ENCODE assay signal across 8 cellular contexts in the genomic region with DNA sequence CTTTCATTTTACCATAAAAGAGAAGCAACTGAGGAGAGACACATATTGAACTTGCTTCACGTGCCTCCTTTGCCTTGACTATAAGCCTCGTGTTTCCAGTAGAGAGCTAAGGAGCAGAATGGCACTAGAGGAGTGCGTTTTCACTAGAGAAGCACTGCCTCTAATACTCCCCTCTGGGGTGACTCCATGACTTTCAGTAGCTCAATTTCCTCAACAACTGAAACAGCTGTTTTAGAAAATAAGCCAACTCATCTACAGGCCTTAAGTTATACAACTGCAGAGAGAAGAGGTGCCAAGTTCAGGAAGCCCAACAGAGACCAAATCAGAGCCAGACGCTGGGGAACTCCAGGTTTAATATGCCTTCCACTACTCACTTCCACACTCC. TPM values are rescaled to one million over a fixed set of nuclear protein-coding genes. Genes with fewer than 3 reads are reported as not detected.
A peak's percentile ranks its signal among the peaks of the same experiment; 100 is the strongest.
DNase-seq lines count a peak whose midpoint lies in the region; ATAC-seq and TF ChIP-seq lines count a peak whose summit lies in the region.

No MANE protein-coding gene starts in this region.

- H3K4me1 ChIP-seq in left ventricle myocardium inferior (peaks cover 75% of the 10 kb centered on the region), right cardiac atrium (ENCODE audit: control insufficient read depth, insufficient read depth, low read length) (peaks cover 8% of the 10 kb centered on the region), skeletal muscle tissue (ENCODE audit: control insufficient read depth in 3 of 3, insufficient read depth in 3 of 3, low read length in 3 of 3) (peaks cover 21 to 43% (median 37%) of the 10 kb centered on the region in 3 donors)

- TF ChIP-seq CTCF in left ventricle myocardium inferior (IDR thresholded peaks at IDR 0.05; ENCODE audit: borderline replicate concordance) = no peak
- no peak for TF ChIP-seq CTCF in activated B cell treated with CpG ODN at 0.5 μM for 24 hours (IDR thresholded peaks at IDR 0.05)

- intact Hi-C loops in left ventricle myocardium inferior (cut with micrococcal nuclease) (no loop called here), cardiac septum (cut with DNase I) (loop anchor here (10.0 kb wide), 1 partner anchor 357 kb away; the partner anchor contains the start of gene PDCD6IP), activated B cell treated with CpG ODN at 0.5 μM for 24 hours (cut with micrococcal nuclease) (loop anchor here (5.0 to 10.0 kb wide), 2 partner anchors 54 to 863 kb away; partner anchors contain the start of gene DYNC1LI1), right cardiac atrium (cut with DNase I) (no loop called here)

- peaks cover 62% of the 10 kb centered on the region for H3K4me1 Mint-ChIP-seq in activated B cell treated with CpG ODN at 0.5 μM for 24 hours

- CTCF ChIA-PET in activated B cell treated with CpG ODN at 0.5 μM for 24 hours (lab: Charles Lee) = interaction anchor here (1.6 kb wide), 1 partner anchor 307 kb away, joined by 4 read pairs; no protein-coding TSS in a partner anchor

- ATAC-seq in activated B cell treated with CpG ODN at 0.5 μM for 24 hours (ENCODE audit: low read depth) = no peak
- no peak for ATAC-seq in right cardiac atrium
- no peak for ATAC-seq in activated CD4-positive, CD25-positive, alpha-beta regulatory T cell treated with anti-CD3 and anti-CD28 coated beads, Interleukin-2, amount 50 U/mL, for 24 hours
- no peak for ATAC-seq in HG02852 (IDR thresholded peaks at IDR 0.05; ENCODE audit: unreplicated experiment)

- DNase-seq in left ventricle myocardium inferior = no peak
- DNase-seq in cardiac septum (ENCODE audit: low spot score) = no peak
- no peak for DNase-seq in activated B cell treated with CpG ODN at 0.5 μM for 24 hours
- no peak for DNase-seq in right cardiac atrium
- no peak for DNase-seq in activated CD4-positive, alpha-beta T cell treated with anti-CD3 and anti-CD28 coated beads, Interleukin-2, amount 50 U/mL, for 4 hours

- POLR2A ChIA-PET in activated B cell treated with CpG ODN at 0.5 μM for 24 hours (lab: Charles Lee) = interaction anchor here (0.6 to 1.8 kb wide), 5 partner anchors 17 to 1906 kb away, joined by 3 to 6 read pairs (median 4); partner anchors contain the start of genes PDCD6IP and STT3B

- H3K9me3 Mint-ChIP-seq in activated B cell treated with CpG ODN at 0.5 μM for 24 hours = no peaks in the 10 kb centered on the region

- H3K9me3 ChIP-seq in left ventricle myocardium inferior (replicated peaks) (no peaks in the 10 kb centered on the region), right cardiac atrium (ENCODE audit: control insufficient read depth, low read length) (no peaks in the 10 kb centered on the region), skeletal muscle tissue (ENCODE audit: control insufficient read depth in 3 of 3, low read length in 3 of 3) (no peaks in the 10 kb centered on the region)

- 7% methylated on average over 4 of the region's 4 CpGs for WGBS in right cardiac atrium

- H3K4me3 Mint-ChIP-seq in activated B cell treated with CpG ODN at 0.5 μM for 24 hours = peak overlapping the region; percentile 88

- no peaks in the 10 kb centered on the region for H3K27me3 ChIP-seq in left ventricle myocardium inferior (ENCODE audit: low read depth)
- H3K27me3 ChIP-seq in right cardiac atrium (ENCODE audit: control insufficient read depth, insufficient read depth) = no peaks in the 10 kb centered on the region
- H3K27me3 ChIP-seq in skeletal muscle tissue (ENCODE audit: control insufficient read depth in 3 of 3, insufficient read depth in 3 of 3, low read length in 3 of 3) = no peaks in the 10 kb centered on the region

- peak overlapping the region; percentile 83 for H3K4me3 ChIP-seq in left ventricle myocardium inferior
- peak overlapping the region; percentile 86 for H3K4me3 ChIP-seq in right cardiac atrium (ENCODE audit: low read length)
- peak overlapping the region; percentile 85 to 92 (median 86) for H3K4me3 ChIP-seq in skeletal muscle tissue (ENCODE audit: low read length in 3 of 3)

- no peaks in the 10 kb centered on the region for H3K27me3 Mint-ChIP-seq in activated B cell treated with CpG ODN at 0.5 μM for 24 hours

- peak overlapping the region; percentile 94 to 95 (median 94) for H3K9ac ChIP-seq in skeletal muscle tissue (ENCODE audit: low read depth in 1 of 3, low read length in 3 of 3)

- H3K36me3 ChIP-seq in left ventricle myocardium inferior (no peaks in the 10 kb centered on the region), skeletal muscle tissue (ENCODE audit: control insufficient read depth in 3 of 3, insufficient read depth in 3 of 3, low read length in 3 of 3) (no peaks in the 10 kb centered on the region)

- H3K36me3 Mint-ChIP-seq in activated B cell treated with CpG ODN at 0.5 μM for 24 hours (ENCODE audit: low read depth) = peaks cover 10% of the 10 kb centered on the region

- H3K27ac ChIP-seq in left ventricle myocardium inferior (replicated peaks) (peak overlapping the region; percentile 98), right cardiac atrium (ENCODE audit: low read length) (peak overlapping the region; percentile 64), skeletal muscle tissue (ENCODE audit: low read depth, low read length) (peak overlapping the region; percentile 97)

- peak overlapping the region; percentile 72 for H3K27ac Mint-ChIP-seq in activated B cell treated with CpG ODN at 0.5 μM for 24 hours

RNA-seq across cellular contexts. Expression of gene UBP1, which starts 1.9 kb away (rescaled TPM):
- 40.6 TPM for total RNA-seq in left ventricle myocardium inferior
- total RNA-seq in cardiac septum = 46.9 TPM
- 50.1 and 68.6 TPM in 2 replicates for total RNA-seq in activated B cell treated with CpG ODN at 0.5 μM for 24 hours
- 10 to 100 TPM; 41.6 to 47.4 (median 45.8) TPM for total RNA-seq in right cardiac atrium
- 22.4 TPM for polyA plus RNA-seq in right cardiac atrium
- 34.4 TPM for total RNA-seq in skeletal muscle tissue

Comparison
In these comparisons a context has a peak if more than half of its experiments do, and no peak if none do; other contexts are left out.
1. intact Hi-C loops: an anchor here in cardiac septum (10.0 kb wide) and activated B cell treated with CpG ODN at 0.5 μM for 24 hours (5.0 to 10.0 kb wide); none called in left ventricle myocardium inferior and right cardiac atrium.